In genomic region chr10:106873770-106874717, GRCh38 we compare ENCODE assay signal across 20 cellular contexts.
"Had no signal": no experiment of that assay in that cellular context is flagged by ENCODE, and none has a peak within 500 bp of the region (broad histone marks: within the 10 kb centered on the region; RNA-seq: fewer than 3 reads in every experiment).

No MANE protein-coding gene starts in this region.

- H3K36me3 ChIP-seq: ascending aorta, spleen, uterus had no signal

- H3K4me3 ChIP-seq: ascending aorta, lung, spleen, testis, uterus had no signal

- H3K27me3 ChIP-seq: ascending aorta, spleen, testis, uterus had no signal

- DNase-seq: activated CD4-positive, alpha-beta T cell treated with anti-CD3 and anti-CD28 coated beads for 1 hour; activated CD8-positive, alpha-beta memory T cell treated with anti-CD3 and anti-CD28 coated beads for 24 hours; activated CD8-positive, alpha-beta memory T cell treated with anti-CD3 and anti-CD28 coated beads, Interleukin-2, amount 50 U/mL, for 4 hours; activated T-cell treated with anti-CD3 and anti-CD28 coated beads, Interleukin-2, amount 50 U/mL, for 24 hours; central memory CD4-positive, alpha-beta T cell; dermis blood vessel endothelial cell; effector CD8-positive, alpha-beta T cell; kidney; natural killer cell; retina; spleen; stimulated activated CD4-positive, alpha-beta T cell treated with anti-CD3 and anti-CD28 coated beads, Interleukin-4, amount 100 ng/mL, for 1 hour; stimulated activated naive CD4-positive, alpha-beta T cell; testis; trophoblast cell; uterus had no signal

- H3K9me3 ChIP-seq: ascending aorta, testis, uterus had no signal

- H3K4me1 ChIP-seq: ascending aorta, spleen, testis, uterus had no signal

- H3K27ac ChIP-seq: ascending aorta, spleen, testis, uterus had no signal

- ATAC-seq: activated naive CD4-positive, alpha-beta T cell treated with anti-CD3 and anti-CD28 coated beads, Interleukin-2, amount 50 U/mL, for 72 hours; activated T-helper 17 cell treated with anti-CD3 and anti-CD28 coated beads, Interleukin-2, amount 50 U/mL, for 72 hours; natural killer cell had no signal
